ENCODE assay signal across 8 cellular contexts in genomic region chr12:89351489-89352241, GRCh38. TPM values are rescaled to one million over a fixed set of nuclear protein-coding genes. Genes with fewer than 3 reads are reported as not detected.
DNase-seq lines count a peak whose midpoint lies in the region; ATAC-seq and TF ChIP-seq lines count a peak whose summit lies in the region.

No MANE protein-coding gene starts in this region.

- 0% methylated on average over 2 to 11 of the region's 87 CpGs for WGBS in esophagus squamous epithelium, 2 donors

- H3K4me1 Mint-ChIP-seq in CD14-positive monocyte (peaks cover 53% of the 10 kb centered on the region), neural progenitor cell (peaks cover 52% of the 10 kb centered on the region)
- H3K4me1 Mint-ChIP-seq in activated T-cell treated with anti-CD3 and anti-CD28 coated beads, Interleukin-2, amount 50 U/mL, for 24 hours (ENCODE audit: low read depth), result peaks cover 70% of the 10 kb centered on the region

- peak overlapping the region; percentile 16 for H3K9ac ChIP-seq in neural progenitor cell

- intact Hi-C loops in CD14-positive monocyte (cut with micrococcal nuclease) (loop anchor here (2.0 to 10.0 kb wide), 9 partner anchors 41 to 304 kb away; partner anchors contain the start of gene POC1B (in 1 of the 2)), esophagus squamous epithelium (cut with DNase I) (loop anchor here (10.0 kb wide), 2 partner anchors 103 to 127 kb away; no protein-coding TSS in a partner anchor)

- ATAC-seq in GM21515 (IDR thresholded peaks at IDR 0.05; ENCODE audit: unreplicated experiment) (peak; percentile 25), HG03108 (IDR thresholded peaks at IDR 0.05; ENCODE audit: unreplicated experiment) (no peak)

- peak overlapping the region; percentile 91 to 98 (median 97) for H3K27ac Mint-ChIP-seq in CD14-positive monocyte
- H3K27ac Mint-ChIP-seq in activated T-cell treated with anti-CD3 and anti-CD28 coated beads, Interleukin-2, amount 50 U/mL, for 24 hours, result peak overlapping the region; percentile 96
- peak overlapping the region; percentile 78 for H3K27ac Mint-ChIP-seq in neural progenitor cell

- H3K4me3 ChIP-seq in esophagus squamous epithelium, result peak overlapping the region; percentile 55 to 91 (median 80)
- H3K4me3 ChIP-seq in neural progenitor cell, result peak overlapping the region; percentile 68

- H3K36me3 Mint-ChIP-seq in CD14-positive monocyte (peaks cover 44 to 52% of the 10 kb centered on the region in 2 donors), neural progenitor cell (peaks cover 30% of the 10 kb centered on the region)
- H3K36me3 Mint-ChIP-seq in activated T-cell treated with anti-CD3 and anti-CD28 coated beads, Interleukin-2, amount 50 U/mL, for 24 hours (ENCODE audit: low read depth), result peaks cover 57% of the 10 kb centered on the region

- TF ChIP-seq CTCF in CD14-positive monocyte (IDR thresholded peaks at IDR 0.05) (no peak), esophagus squamous epithelium (IDR thresholded peaks at IDR 0.05) (no peak), neural progenitor cell (IDR thresholded peaks at IDR 0.05) (no peak)

- no peak for TF ChIP-seq POLR2A in esophagus squamous epithelium (IDR thresholded peaks at IDR 0.05)

- no peaks in the 10 kb centered on the region for H3K9me3 ChIP-seq in esophagus squamous epithelium
- H3K9me3 ChIP-seq in neural progenitor cell (ENCODE audit: low read depth), result no peaks in the 10 kb centered on the region

- no peak overlapping the region for H2AFZ ChIP-seq in neural progenitor cell (replicated peaks)

- DNase-seq in CD14-positive monocyte (ENCODE audit: low spot score) (no peak), NCI-H1105 (lab: John Stamatoyannopoulos, UW) (peak; percentile 27), esophagus squamous epithelium (lab: John Stamatoyannopoulos, UW) (no peak), neural progenitor cell (ENCODE audit: low spot score) (no peak), RKO (ENCODE audit: low spot score) (no peak)
- peak; percentile 72 for DNase-seq in activated T-cell treated with anti-CD3 and anti-CD28 coated beads, Interleukin-2, amount 50 U/mL, for 24 hours

- H3K4me1 ChIP-seq in esophagus squamous epithelium (peaks cover 26 to 98% (median 30%) of the 10 kb centered on the region in 3 donors), neural progenitor cell (peaks cover 54% of the 10 kb centered on the region)

- H3K9me3 Mint-ChIP-seq in CD14-positive monocyte (peaks cover 0 to 13% (median 2%) of the 10 kb centered on the region in 7 donors), neural progenitor cell (no peaks in the 10 kb centered on the region)
- no peaks in the 10 kb centered on the region for H3K9me3 Mint-ChIP-seq in activated T-cell treated with anti-CD3 and anti-CD28 coated beads, Interleukin-2, amount 50 U/mL, for 24 hours

- peaks cover 44% of the 10 kb centered on the region for H4K20me1 ChIP-seq in neural progenitor cell (ENCODE audit: low read depth)

- H3K4me3 Mint-ChIP-seq in CD14-positive monocyte (peak overlapping the region; percentile 99 to 100), neural progenitor cell (peak overlapping the region; percentile 97)
- peak overlapping the region; percentile 96 for H3K4me3 Mint-ChIP-seq in activated T-cell treated with anti-CD3 and anti-CD28 coated beads, Interleukin-2, amount 50 U/mL, for 24 hours

- H3K27me3 Mint-ChIP-seq in CD14-positive monocyte (ENCODE audit: low read depth in 3 of 3), result no peaks in the 10 kb centered on the region
- peaks cover 2% of the 10 kb centered on the region for H3K27me3 Mint-ChIP-seq in activated T-cell treated with anti-CD3 and anti-CD28 coated beads, Interleukin-2, amount 50 U/mL, for 24 hours
- peaks cover 11% of the 10 kb centered on the region for H3K27me3 Mint-ChIP-seq in neural progenitor cell (ENCODE audit: insufficient read depth, low read depth)

- peak overlapping the region; percentile 97 for H3K4me2 ChIP-seq in neural progenitor cell

- H3K79me2 ChIP-seq in neural progenitor cell (ENCODE audit: low read depth), result peaks cover 31% of the 10 kb centered on the region

- H3K27me3 ChIP-seq in esophagus squamous epithelium, result no peaks in the 10 kb centered on the region
- H3K27me3 ChIP-seq in neural progenitor cell, result peaks cover 74% of the 10 kb centered on the region

- H3K27ac ChIP-seq in esophagus squamous epithelium (peak overlapping the region; percentile 97 to 99 (median 98)), neural progenitor cell (peak overlapping the region; percentile 93)

- H3K36me3 ChIP-seq in esophagus squamous epithelium (peaks cover 0 to 10% (median 7%) of the 10 kb centered on the region in 3 donors), neural progenitor cell (no peaks in the 10 kb centered on the region)

- H3F3A ChIP-seq in neural progenitor cell (ENCODE audit: low read depth), result peaks cover 72% of the 10 kb centered on the region

RNA-seq across cellular contexts. Expression of gene DUSP6, which starts 0.6 kb away (rescaled TPM):
- 100 to 1,000 TPM; 653 to 880 TPM for polyA plus RNA-seq in CD14-positive monocyte
- 10 to 100 TPM; 17.6 to 30.4 (median 24.9) TPM for total RNA-seq in esophagus squamous epithelium
- total RNA-seq in neural progenitor cell (ENCODE audit: low replicate concordance), result 12.5 and 23.6 TPM in 2 replicates

Comparison
In these comparisons a context has a peak if more than half of its experiments do, and no peak if none do; other contexts are left out.
1. DNase-seq: peak in NCI-H1105 (single experiment) and activated T-cell treated with anti-CD3 and anti-CD28 coated beads, Interleukin-2, amount 50 U/mL, for 24 hours (single experiment); none in CD14-positive monocyte (single experiment), esophagus squamous epithelium (single experiment), neural progenitor cell (single experiment) and RKO (single experiment).
2. Peak in every context shown above with its lines, with median percentiles within 50 percentile points of each other: H3K27ac Mint-ChIP-seq and H3K4me3 Mint-ChIP-seq.